Comparison of ENCODE assay signal across 9 cellular contexts in genomic region chr9:92723299-92723625, GRCh38. TPM values are rescaled to one million over a fixed set of nuclear protein-coding genes. Genes with fewer than 3 reads are reported as not detected.
DNase-seq lines count a peak whose midpoint lies in the region; FAIRE-seq and TF ChIP-seq lines count a peak whose summit lies in the region.
"Had no signal": no experiment of that assay in that cellular context is flagged by ENCODE, and none has a peak within 500 bp of the region (broad histone marks: within the 10 kb centered on the region; RNA-seq: fewer than 3 reads in every experiment).

No MANE protein-coding gene starts in this region.

- H3K4me2 ChIP-seq in astrocyte (ENCODE audit: low read length) (peak overlapping the region; percentile 43), hepatocyte (no peak overlapping the region), GM23248 (ENCODE audit: unreplicated experiment) (no peak overlapping the region)

- H3K27ac Mint-ChIP-seq in astrocyte (ENCODE audit: unreplicated experiment) = no peak overlapping the region

- H3K27me3 Mint-ChIP-seq in astrocyte (ENCODE audit: low read depth, unreplicated experiment) = no peaks in the 10 kb centered on the region

- peak; percentile 90 for FAIRE-seq in astrocyte (lab: Jason Lieb, UNC)

- in situ Hi-C loops in GM23248 (cut with MboI) = no loop called here

- H3F3A ChIP-seq in GM23248 (ENCODE audit: insufficient read depth) = no peaks in the 10 kb centered on the region

- H3K9ac ChIP-seq in astrocyte (ENCODE audit: low read length) = peak overlapping the region; percentile 33
- no peak overlapping the region for H3K9ac ChIP-seq in GM23248

- WGBS in hepatocyte (ENCODE audit: low lambda C conversion rate, missing lambda C conversion rate) = 84% methylated on average over 3 of the region's 3 CpGs
- WGBS in GM23248 (ENCODE audit: low coverage in 1 of 2, low lambda C conversion rate in 2 of 2, missing lambda C conversion rate in 2 of 2), 2 experiments = 86 to 87% methylated on average over 3 of the region's 3 CpGs

- H3K4me3 ChIP-seq in astrocyte (ENCODE audit: insufficient read depth, low read depth, low read length) (no peak overlapping the region), hepatocyte (no peak overlapping the region), GM23248 (no peak overlapping the region)

- H4K20me1 ChIP-seq in astrocyte (ENCODE audit: insufficient read depth, low read length) (peaks cover 72% of the 10 kb centered on the region), hepatocyte (ENCODE audit: insufficient read depth, poor library complexity, severe bottlenecking) (peaks cover 3% of the 10 kb centered on the region), GM23248 (ENCODE audit: insufficient read depth) (no peaks in the 10 kb centered on the region)

- peak overlapping the region; percentile 34 for H3K27ac ChIP-seq in astrocyte (ENCODE audit: low read depth, low read length)
- H3K27ac ChIP-seq in hepatocyte = peak overlapping the region; percentile 60
- no peak overlapping the region for H3K27ac ChIP-seq in GM23248

- no peaks in the 10 kb centered on the region for H3K9me3 Mint-ChIP-seq in astrocyte (ENCODE audit: unreplicated experiment)

- H3K27me3 ChIP-seq in astrocyte (ENCODE audit: insufficient read depth, low read length) (no peaks in the 10 kb centered on the region), hepatocyte (no peaks in the 10 kb centered on the region), GM23248 (replicated peaks; ENCODE audit: insufficient read depth) (no peaks in the 10 kb centered on the region)

- H3K9me2 ChIP-seq in hepatocyte (replicated peaks; ENCODE audit: insufficient read depth) (no peaks in the 10 kb centered on the region), GM23248 (ENCODE audit: insufficient read depth) (no peaks in the 10 kb centered on the region)

- peaks cover 57% of the 10 kb centered on the region for H3K79me2 ChIP-seq in astrocyte (ENCODE audit: insufficient read depth, low read length)
- H3K79me2 ChIP-seq in hepatocyte = peaks cover 3% of the 10 kb centered on the region
- peaks cover 52% of the 10 kb centered on the region for H3K79me2 ChIP-seq in GM23248 (ENCODE audit: insufficient read depth)

- no peak for TF ChIP-seq CTCF in astrocyte (IDR thresholded peaks at IDR 0.05; ENCODE audit: insufficient read depth, low read depth, low read length)
- no peak for TF ChIP-seq CTCF in hepatocyte (IDR thresholded peaks at IDR 0.05; ENCODE audit: poor library complexity)

- H3K4me3 Mint-ChIP-seq in astrocyte (ENCODE audit: unreplicated experiment) = peak overlapping the region; percentile 8

- H3K4me1 ChIP-seq in astrocyte (ENCODE audit: insufficient read depth, low read length) (peaks cover 19% of the 10 kb centered on the region), hepatocyte (ENCODE audit: insufficient read depth) (no peaks in the 10 kb centered on the region), GM23248 (ENCODE audit: insufficient read depth) (no peaks in the 10 kb centered on the region)

- DNase-seq in HPDE6-E6E7 (ENCODE audit: extremely low spot score) (peak; percentile 73), astrocyte (ENCODE audit: low read depth) (peak; percentile 84), hepatocyte (ENCODE audit: low spot score) (no peak), superior temporal gyrus (ENCODE audit: extremely low spot score) (peak; percentile 90), retina (no peak), GM19240 (ENCODE audit: insufficient read length, low spot score) (no peak), amniotic stem cell (lab: John Stamatoyannopoulos, UW) (no peak), GM23248 (no peak)
- DNase-seq: NCI-H1930 had no signal

- H2AFZ ChIP-seq in astrocyte (ENCODE audit: low read depth, low read length) (no peak overlapping the region), hepatocyte (no peak overlapping the region), GM23248 (no peak overlapping the region)

- H3K36me3 ChIP-seq in astrocyte (ENCODE audit: insufficient read depth, low read length) (peaks cover 24% of the 10 kb centered on the region), hepatocyte (replicated peaks; ENCODE audit: insufficient read depth, low read depth) (no peaks in the 10 kb centered on the region), GM23248 (ENCODE audit: low read depth) (no peaks in the 10 kb centered on the region)

- H3K4me1 Mint-ChIP-seq in astrocyte (ENCODE audit: low read depth, unreplicated experiment) = peaks cover 33% of the 10 kb centered on the region

- H3K36me3 Mint-ChIP-seq in astrocyte (ENCODE audit: low read depth, unreplicated experiment) = peaks cover 26% of the 10 kb centered on the region

- no peaks in the 10 kb centered on the region for H3K9me3 ChIP-seq in astrocyte (ENCODE audit: insufficient read depth, low read depth, low read length)
- no peaks in the 10 kb centered on the region for H3K9me3 ChIP-seq in hepatocyte (ENCODE audit: low read depth)
- H3K9me3 ChIP-seq in GM23248 (ENCODE audit: low read depth) = no peaks in the 10 kb centered on the region

RNA-seq across cellular contexts. Expression of gene BICD2, which starts 41.4 kb away (rescaled TPM):
- 45.9 and 48.2 TPM in 2 replicates for total RNA-seq in astrocyte
- 19.9 and 25.7 TPM in 2 replicates for total RNA-seq in hepatocyte
- polyA plus RNA-seq in hepatocyte = 11.0 and 13.2 TPM in 2 replicates
- 45.0 and 53.5 TPM in 2 replicates for total RNA-seq in GM23248 (2014; rRNA removed; shearing (Covaris generic))
- 25.6 and 27.5 TPM in 2 replicates for polyA plus RNA-seq in GM23248 (2016; fragmentation: Nextera tagmentation; extraction: Ambion mirVana)

RNA-seq across cellular contexts. Expression of gene IPPK, which starts 53.3 kb away (rescaled TPM):
- total RNA-seq in astrocyte (11.3 and 14.1 TPM in 2 replicates), hepatocyte (15.3 and 15.6 TPM in 2 replicates)
- polyA plus RNA-seq in hepatocyte (8.5 and 12.4 TPM in 2 replicates), GM23248 (2016; fragmentation: Nextera tagmentation; extraction: Ambion mirVana) (10.4 and 10.7 TPM in 2 replicates)
- 17.8 and 18.3 TPM in 2 replicates for total RNA-seq in GM23248 (2014; rRNA removed; shearing (Covaris generic))

Comparison
In these comparisons a context has a peak if more than half of its experiments do, and no peak if none do; other contexts are left out.
1. DNase-seq: peak in HPDE6-E6E7 (single experiment), astrocyte (single experiment) and superior temporal gyrus (single experiment); none in hepatocyte (single experiment), retina (single experiment), GM19240 (single experiment), amniotic stem cell (single experiment) and GM23248 (single experiment).